In genomic region chr17:65868881-65869280, GRCh38 we compare ENCODE assay signal across 33 cellular contexts.
"Had no signal": no experiment of that assay in that cellular context is flagged by ENCODE, and none has a peak within 500 bp of the region (broad histone marks: within the 10 kb centered on the region; RNA-seq: fewer than 3 reads in every experiment).

No MANE protein-coding gene starts in this region.

- H3K4me3 ChIP-seq: adrenal gland, body of pancreas, breast epithelium had no signal

- H3K4me1 ChIP-seq: adrenal gland, body of pancreas, breast epithelium had no signal

- DNase-seq: activated B cell treated with CpG ODN at 0.5 μM for 24 hours; activated CD4-positive, alpha-beta memory T cell treated with anti-CD3 and anti-CD28 coated beads for 36 hours; activated CD4-positive, alpha-beta T cell treated with anti-CD3 and anti-CD28 coated beads for 4 hours; activated CD4-positive, alpha-beta T cell treated with anti-CD3 and anti-CD28 coated beads, Interleukin-2, amount 10 ng/mL, durations not matched to agents 24 days and 14 days; activated CD4-positive, alpha-beta T cell treated with anti-CD3 and anti-CD28 coated beads, Interleukin-2, amount 50 U/mL, for 1 hour; activated CD4-positive, alpha-beta T cell treated with anti-CD3 and anti-CD28 coated beads, Interleukin-2, amount 50 U/mL, for 4 hours; activated CD4-positive, CD25-positive, alpha-beta regulatory T cell treated with anti-CD3 and anti-CD28 coated beads, Interleukin-2, amount 50 U/mL, for 72 hours; activated CD8-positive, alpha-beta memory T cell treated with anti-CD3 and anti-CD28 coated beads, Interleukin-2, amount 50 U/mL, for 4 hours; activated CD8-positive, alpha-beta T cell treated with anti-CD3 and anti-CD28 coated beads for 36 hours; activated effector memory CD4-positive, alpha-beta T cell treated with anti-CD3 and anti-CD28 coated beads, Interleukin-2, amount 50 U/mL, for 16 hours; activated gamma-delta T cell treated with Interleukin-2 at 50 U/mL for 16 hours; activated naive CD4-positive, alpha-beta T cell; activated naive CD4-positive, alpha-beta T cell treated with anti-CD3 and anti-CD28 coated beads for 36 hours; activated naive CD4-positive, alpha-beta T cell treated with anti-CD3 and anti-CD28 coated beads, Interleukin-2, amount 50 U/mL, for 16 hours; activated naive CD8-positive, alpha-beta T cell treated with anti-CD3 and anti-CD28 coated beads for 36 hours; activated T-cell treated with anti-CD3 and anti-CD28 coated beads for 4 hours; activated T-cell treated with anti-CD3 and anti-CD28 coated beads, Interleukin-2, amount 50 U/mL, for 1 hour; activated T-cell treated with anti-CD3 and anti-CD28 coated beads, Interleukin-2, amount 50 U/mL, for 4 hours; activated T-cell treated with anti-CD3 and anti-CD28 coated beads, Interleukin-2, amount 50 U/mL, for 72 hours; adrenal gland; amniotic stem cell; aorta; body of pancreas; brain microvascular endothelial cell; central memory CD4-positive, alpha-beta T cell; T-helper 2 cell; T-helper 9 cell had no signal

- ATAC-seq: activated CD8-positive, alpha-beta T cell treated with anti-CD3 and anti-CD28 coated beads for 36 hours; activated naive CD4-positive, alpha-beta T cell treated with anti-CD3 and anti-CD28 coated beads, Interleukin-2, amount 50 U/mL, for 72 hours; activated T-cell treated with anti-CD3 and anti-CD28 coated beads, Interleukin-2, amount 50 U/mL, for 4 hours; activated T-cell treated with anti-CD3 and anti-CD28 coated beads, Interleukin-2, amount 50 U/mL, for 72 hours; activated T-helper 17 cell treated with anti-CD3 and anti-CD28 coated beads, Interleukin-2, amount 50 U/mL, for 72 hours; body of pancreas had no signal

- H3K9me3 ChIP-seq: adrenal gland, body of pancreas, breast epithelium had no signal

- FAIRE-seq: astrocyte, TTC549 had no signal

- H3K27me3 ChIP-seq: adrenal gland, body of pancreas, brain microvascular endothelial cell, breast epithelium had no signal

- H3K36me3 ChIP-seq: adrenal gland, brain microvascular endothelial cell, breast epithelium had no signal

- H3K27ac ChIP-seq: adrenal gland, body of pancreas, brain microvascular endothelial cell, breast epithelium, VCaP had no signal
